ENCODE assay signal across 26 cellular contexts in genomic region chr17:67770539-67770938, GRCh38.
"Had no signal": no experiment of that assay in that cellular context is flagged by ENCODE, and none has a peak within 500 bp of the region (broad histone marks: within the 10 kb centered on the region; RNA-seq: fewer than 3 reads in every experiment).

No MANE protein-coding gene starts in this region.

- H3K4me1 ChIP-seq: esophagus squamous epithelium, foreskin keratinocyte, gastroesophageal sphincter, heart left ventricle, left lung, lower lobe of right lung had no signal

- H3K27ac Mint-ChIP-seq: immature natural killer cell, mesothelial cell of epicardium had no signal

- H2AFZ ChIP-seq: hepatocyte had no signal

- H3K4me1 Mint-ChIP-seq: immature natural killer cell, mesothelial cell of epicardium had no signal

- H3K27ac ChIP-seq: coronary artery, dorsolateral prefrontal cortex, epithelial cell of prostate, esophagus squamous epithelium, foreskin keratinocyte, gastroesophageal sphincter, heart left ventricle, hepatocyte, left lung, lower lobe of right lung had no signal

- H3K4me2 ChIP-seq: hepatocyte had no signal

- H3K27me3 ChIP-seq: esophagus squamous epithelium, foreskin keratinocyte, gastroesophageal sphincter, heart left ventricle, hepatocyte, left lung had no signal

- H3K4me3 ChIP-seq: coronary artery, dorsolateral prefrontal cortex, esophagus squamous epithelium, gastroesophageal sphincter, heart left ventricle, hepatocyte, left lung, lower lobe of right lung, mucosa of descending colon had no signal

- DNase-seq: dermis blood vessel endothelial cell; dorsolateral prefrontal cortex; effector CD4-positive, alpha-beta T cell; effector memory CD4-positive, alpha-beta T cell; erythroblast; esophagus squamous epithelium; foreskin keratinocyte; heart left ventricle; hypothalamus; immature natural killer cell; islet precursor cell; left cardiac atrium; left lung; left ventricle myocardium superior; lower lobe of right lung; mesenchymal stem cell; mucosa of descending colon had no signal

- FAIRE-seq: colon, endothelial cell of umbilical vein, frontal cortex had no signal

- H3K9me3 ChIP-seq: esophagus squamous epithelium, gastroesophageal sphincter, heart left ventricle, left lung, lower lobe of right lung, mucosa of descending colon had no signal

- H3K9me3 Mint-ChIP-seq: immature natural killer cell, mesothelial cell of epicardium had no signal

- H3K36me3 ChIP-seq: esophagus squamous epithelium, gastroesophageal sphincter, heart left ventricle, left lung, lower lobe of right lung had no signal

- H3K4me3 Mint-ChIP-seq: immature natural killer cell, mesothelial cell of epicardium had no signal

- ATAC-seq: esophagus mucosa, foreskin keratinocyte, gastroesophageal sphincter, heart left ventricle, left cardiac atrium, left lung, left ventricle myocardium superior, lower lobe of right lung, mucosa of descending colon had no signal

- H3K79me2 ChIP-seq: hepatocyte had no signal
